ENCODE assay signal across 16 cellular contexts in genomic region chr5:137487600-137487999, GRCh38. TPM values are rescaled to one million over a fixed set of nuclear protein-coding genes. Genes with fewer than 3 reads are reported as not detected.
DNase-seq lines count a peak whose midpoint lies in the region; TF ChIP-seq lines count a peak whose summit lies in the region.
"Had no signal": no experiment of that assay in that cellular context is flagged by ENCODE, and none has a peak within 500 bp of the region (broad histone marks: within the 10 kb centered on the region; RNA-seq: fewer than 3 reads in every experiment).

No MANE protein-coding gene starts in this region.

- H3K9ac ChIP-seq in neuronal stem cell (ENCODE audit: low read depth, low read length, poor library complexity) = no peak overlapping the region
- H3K9ac ChIP-seq: parathyroid adenoma had no signal

- H3K27ac ChIP-seq in vagina = peak overlapping the region; percentile 55
- H3K27ac ChIP-seq in neuronal stem cell (replicated peaks; ENCODE audit: low read length) = no peak overlapping the region
- H3K27ac ChIP-seq: colonic mucosa, heart right ventricle, parathyroid adenoma had no signal

- H3K23ac ChIP-seq in neuronal stem cell (ENCODE audit: low read depth, low read length, poor library complexity) = no peak overlapping the region

- H3K79me1 ChIP-seq in neuronal stem cell (ENCODE audit: low read depth, low read length) = no peaks in the 10 kb centered on the region

- DNase-seq in M059J (ENCODE audit: low read depth) (peak; percentile 87), dermis blood vessel endothelial cell (peak; percentile 78), kidney tubule cell (ENCODE audit: low spot score) (peak; percentile 78), vagina (ENCODE audit: extremely low spot score in 2 of 2) (no peak), D341Med (ENCODE audit: low spot score) (no peak), neuronal stem cell (ENCODE audit: low spot score) (no peak), ACHN (no peak)
- DNase-seq: activated CD4-positive, alpha-beta T cell treated with anti-CD3 and anti-CD28 coated beads, Interleukin-2, amount 50 U/mL, for 4 hours; activated effector memory CD4-positive, alpha-beta T cell treated with anti-CD3 and anti-CD28 coated beads, Interleukin-2, amount 50 U/mL, for 16 hours; colonic mucosa; heart right ventricle; mammary epithelial cell; NCI-H187 treated with DMSO at 0.1 percent for 48 hours; T-cell had no signal

- H3K9me3 ChIP-seq in vagina (no peaks in the 10 kb centered on the region), neuronal stem cell (replicated peaks in 1 of 2; ENCODE audit: control insufficient read depth in 2 of 2, insufficient read depth in 1 of 2, low read depth in 1 of 2, low read length in 2 of 2) (no peaks in the 10 kb centered on the region)
- H3K9me3 ChIP-seq: colonic mucosa, heart right ventricle had no signal

- no peak overlapping the region for H2BK12ac ChIP-seq in neuronal stem cell (ENCODE audit: low read length)

- no peak overlapping the region for H3K4ac ChIP-seq in neuronal stem cell (ENCODE audit: low read length)

- no peak overlapping the region for H4K8ac ChIP-seq in neuronal stem cell (ENCODE audit: low read depth, low read length)

- H3K18ac ChIP-seq in neuronal stem cell (ENCODE audit: low read length) = no peak overlapping the region

- H2AK5ac ChIP-seq in neuronal stem cell (ENCODE audit: low read depth, low read length) = no peak overlapping the region

- no peak overlapping the region for H3K4me2 ChIP-seq in neuronal stem cell (ENCODE audit: insufficient read depth, low read length, poor library complexity, severe bottlenecking)

- no peaks in the 10 kb centered on the region for H3K4me1 ChIP-seq in vagina
- no peaks in the 10 kb centered on the region for H3K4me1 ChIP-seq in neuronal stem cell (ENCODE audit: control insufficient read depth in 2 of 2, insufficient read depth in 1 of 2, low read depth in 1 of 2, low read length in 2 of 2)
- H3K4me1 ChIP-seq: colonic mucosa, parathyroid adenoma had no signal

- H3K36me3 ChIP-seq in vagina (no peaks in the 10 kb centered on the region), neuronal stem cell (replicated peaks in 1 of 2; ENCODE audit: control insufficient read depth in 2 of 2, insufficient read depth in 2 of 2, low read length in 2 of 2) (no peaks in the 10 kb centered on the region)
- H3K36me3 ChIP-seq: colonic mucosa, heart right ventricle had no signal

- intact Hi-C loops in vagina (cut with DNase I) = no loop called here

- no peak for TF ChIP-seq CTCF in vagina (IDR thresholded peaks at IDR 0.05)

- H2BK5ac ChIP-seq in neuronal stem cell (ENCODE audit: low read length) = no peak overlapping the region

- no CpG with 5 or more reads among the region's 1 CpG for WGBS in neuronal stem cell (ENCODE audit: extremely low coverage in 2 of 2, insufficient read length in 2 of 2, insufficient replicate concordance in 1 of 2), 2 donors

- no peak overlapping the region for H4K91ac ChIP-seq in neuronal stem cell (ENCODE audit: low read depth, low read length, poor library complexity)

- TF ChIP-seq POLR2A in vagina (IDR thresholded peaks at IDR 0.05) = no peak

- in situ Hi-C loops in ACHN (cut with HindIII; ENCODE audit: low pct_ligation_motif_present, low pct_unique_long_range_greater_than_20kb, low sequenced_read_pairs) = no loop called here

- H3K27me3 ChIP-seq in vagina = no peaks in the 10 kb centered on the region
- H3K27me3 ChIP-seq in neuronal stem cell (ENCODE audit: control insufficient read depth in 3 of 3, insufficient read depth in 3 of 3, low read depth in 1 of 3, low read length in 3 of 3) = no peaks in the 10 kb centered on the region
- H3K27me3 ChIP-seq: colonic mucosa, heart right ventricle had no signal

- H2BK15ac ChIP-seq in neuronal stem cell (ENCODE audit: low read length) = no peak overlapping the region

- no peak overlapping the region for H2BK120ac ChIP-seq in neuronal stem cell (ENCODE audit: low read depth, low read length)

- no peak overlapping the region for H3K14ac ChIP-seq in neuronal stem cell (ENCODE audit: low read length)

- H3K4me3 ChIP-seq in vagina (no peak overlapping the region), neuronal stem cell (ENCODE audit: low read length in 2 of 2) (no peak overlapping the region)
- H3K4me3 ChIP-seq: colonic mucosa, heart right ventricle, K562 had no signal

- no peak overlapping the region for H2AFZ ChIP-seq in neuronal stem cell (ENCODE audit: low read length)
- H2AFZ ChIP-seq: parathyroid adenoma had no signal

RNA-seq across cellular contexts. Expression of gene SPOCK1, which starts 11.5 kb away (rescaled TPM):
- total RNA-seq in M059J (2014; rRNA removed; shearing (Covaris generic)) = 25.5 and 29.1 TPM in 2 replicates
- 1.0 and 7.0 TPM in 2 replicates for total RNA-seq in dermis blood vessel endothelial cell
- total RNA-seq in vagina = 70.7 TPM
- polyA plus RNA-seq in neuronal stem cell (2013, experiment 1 of 2) = 17.7 TPM
- polyA plus RNA-seq in neuronal stem cell (2013, experiment 2 of 2) = 17.8 TPM

Comparison
In these comparisons a context has a peak if more than half of its experiments do, and no peak if none do; other contexts are left out.
1. DNase-seq: peak in M059J (single experiment), dermis blood vessel endothelial cell (single experiment) and kidney tubule cell (single experiment); none in vagina (0 of 2), D341Med (single experiment), neuronal stem cell (single experiment) and ACHN (single experiment).